In the genomic region with DNA sequence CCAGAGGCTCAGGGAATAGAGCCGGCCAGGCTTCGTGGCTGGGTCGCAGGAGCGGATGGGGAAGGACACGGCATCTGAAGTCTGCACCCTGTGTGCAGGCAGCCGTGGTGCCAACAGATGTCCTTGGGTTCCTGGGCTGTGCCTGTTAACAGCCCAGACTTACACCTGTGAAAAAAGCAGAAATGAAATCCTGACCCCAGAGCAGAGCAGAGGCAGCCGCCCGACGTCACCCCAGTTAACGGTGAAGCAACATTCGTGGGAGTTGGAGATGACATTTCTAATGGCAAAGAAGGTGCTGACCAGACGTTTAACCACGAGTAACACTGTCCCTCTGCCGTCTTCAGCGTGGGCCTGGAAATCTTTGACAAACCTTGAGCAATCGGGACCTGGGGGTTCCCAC, we compare ENCODE assay signal across 15 cellular contexts.
DNase-seq lines count a peak whose midpoint lies in the region; ATAC-seq and TF ChIP-seq lines count a peak whose summit lies in the region.
"Had no signal": no experiment of that assay in that cellular context is flagged by ENCODE, and none has a peak within 500 bp of the region (broad histone marks: within the 10 kb centered on the region; RNA-seq: fewer than 3 reads in every experiment).

No MANE protein-coding gene starts in this region.

- ATAC-seq in activated CD8-positive, alpha-beta T cell treated with anti-CD3 and anti-CD28 coated beads, Interleukin-2, amount 10 ng/mL, durations not matched to agents 7 days and 5 days = no peak
- no peak for ATAC-seq in activated CD8-positive, alpha-beta T cell treated with anti-CD3 and anti-CD28 coated beads for 36 hours
- no peak for ATAC-seq in GM21423 (IDR thresholded peaks at IDR 0.05; ENCODE audit: unreplicated experiment)

- no peak overlapping the region for H2BK120ac ChIP-seq in neuronal stem cell (ENCODE audit: low read depth, low read length)

- 79 to 80% methylated on average over 16 of the region's 16 CpGs for WGBS in esophagus, 2 donors
- no CpG with 5 or more reads among the region's 16 CpGs for WGBS in neuronal stem cell (ENCODE audit: extremely low coverage in 2 of 2, insufficient read length in 2 of 2, insufficient replicate concordance in 1 of 2), 2 donors

- peaks cover 10% of the 10 kb centered on the region for H3K9me3 Mint-ChIP-seq in activated CD8-positive, alpha-beta T cell treated with anti-CD3 and anti-CD28 coated beads, Interleukin-2, amount 10 ng/mL, durations not matched to agents 7 days and 5 days (ENCODE audit: insufficient read depth)
- H3K9me3 Mint-ChIP-seq in activated CD8-positive, alpha-beta T cell treated with anti-CD3 and anti-CD28 coated beads for 36 hours = no peaks in the 10 kb centered on the region
- H3K9me3 Mint-ChIP-seq: CD4-positive, alpha-beta T cell had no signal

- H3K4me1 ChIP-seq in esophagus (ENCODE audit: control insufficient read depth in 2 of 2, insufficient read depth in 2 of 2, low read length in 1 of 2) = peaks cover 2 to 4% of the 10 kb centered on the region in 2 donors
- H3K4me1 ChIP-seq in neuronal stem cell (ENCODE audit: control insufficient read depth in 2 of 2, insufficient read depth in 1 of 2, low read depth in 1 of 2, low read length in 2 of 2) = peaks cover 5 to 25% of the 10 kb centered on the region in 2 donors
- peaks cover 32 to 34% of the 10 kb centered on the region in 2 donors for H3K4me1 ChIP-seq in uterus
- H3K4me1 ChIP-seq: pancreas had no signal

- CTCF ChIA-PET in activated CD8-positive, alpha-beta T cell treated with anti-CD3 and anti-CD28 coated beads, Interleukin-2, amount 10 ng/mL, durations not matched to agents 7 days and 5 days (lab: Charles Lee) = no interaction called here
- CTCF ChIA-PET in activated CD8-positive, alpha-beta T cell treated with anti-CD3 and anti-CD28 coated beads for 36 hours (lab: Charles Lee) = no interaction called here

- H2BK15ac ChIP-seq in neuronal stem cell (ENCODE audit: low read length) = no peak overlapping the region

- no peaks in the 10 kb centered on the region for H3K27me3 ChIP-seq in esophagus (ENCODE audit: control insufficient read depth in 1 of 2, insufficient read depth in 2 of 2, low read length in 2 of 2)
- no peaks in the 10 kb centered on the region for H3K27me3 ChIP-seq in neuronal stem cell (ENCODE audit: control insufficient read depth in 3 of 3, insufficient read depth in 3 of 3, low read depth in 1 of 3, low read length in 3 of 3)
- H3K27me3 ChIP-seq in uterus = no peaks in the 10 kb centered on the region
- H3K27me3 ChIP-seq: pancreas had no signal

- H3K79me1 ChIP-seq in neuronal stem cell (ENCODE audit: low read depth, low read length) = peaks cover 4% of the 10 kb centered on the region

- no peak overlapping the region for H4K8ac ChIP-seq in neuronal stem cell (ENCODE audit: low read depth, low read length)

- no peak overlapping the region for H3K4me3 ChIP-seq in esophagus (ENCODE audit: low read depth in 1 of 2, low read length in 2 of 2)
- H3K4me3 ChIP-seq in neuronal stem cell (ENCODE audit: low read length in 2 of 2) = no peak overlapping the region
- H3K4me3 ChIP-seq in uterus = no peak overlapping the region
- H3K4me3 ChIP-seq: pancreas had no signal

- POLR2A ChIA-PET in activated CD8-positive, alpha-beta T cell treated with anti-CD3 and anti-CD28 coated beads, Interleukin-2, amount 10 ng/mL, durations not matched to agents 7 days and 5 days (lab: Charles Lee) = no interaction called here
- POLR2A ChIA-PET in activated CD8-positive, alpha-beta T cell treated with anti-CD3 and anti-CD28 coated beads for 36 hours (lab: Charles Lee) = no interaction called here

- H3K9me3 ChIP-seq in esophagus (ENCODE audit: control insufficient read depth in 2 of 2, insufficient read depth in 1 of 2, low read depth in 1 of 2, low read length in 1 of 2) (peaks cover 4 to 5% of the 10 kb centered on the region in 2 donors), neuronal stem cell (replicated peaks in 1 of 2; ENCODE audit: control insufficient read depth in 2 of 2, insufficient read depth in 1 of 2, low read depth in 1 of 2, low read length in 2 of 2) (no peaks in the 10 kb centered on the region), uterus (no peaks in the 10 kb centered on the region)
- H3K9me3 ChIP-seq: pancreas had no signal

- H2BK12ac ChIP-seq in neuronal stem cell (ENCODE audit: low read length) = no peak overlapping the region

- no peak overlapping the region for H3K4me2 ChIP-seq in neuronal stem cell (ENCODE audit: insufficient read depth, low read length, poor library complexity, severe bottlenecking)

- no peaks in the 10 kb centered on the region for H3K4me1 Mint-ChIP-seq in activated CD8-positive, alpha-beta T cell treated with anti-CD3 and anti-CD28 coated beads, Interleukin-2, amount 10 ng/mL, durations not matched to agents 7 days and 5 days (ENCODE audit: low read depth)
- H3K4me1 Mint-ChIP-seq in activated CD8-positive, alpha-beta T cell treated with anti-CD3 and anti-CD28 coated beads for 36 hours (ENCODE audit: low read depth) = no peaks in the 10 kb centered on the region

- no peak for TF ChIP-seq CTCF in activated CD8-positive, alpha-beta T cell treated with anti-CD3 and anti-CD28 coated beads for 36 hours (IDR thresholded peaks at IDR 0.05)
- TF ChIP-seq CTCF in uterus (IDR thresholded peaks at IDR 0.05) = no peak

- H2AK5ac ChIP-seq in neuronal stem cell (ENCODE audit: low read depth, low read length) = peak overlapping the region; percentile 71

- H3K36me3 Mint-ChIP-seq in activated CD8-positive, alpha-beta T cell treated with anti-CD3 and anti-CD28 coated beads, Interleukin-2, amount 10 ng/mL, durations not matched to agents 7 days and 5 days (ENCODE audit: low read depth) = no peaks in the 10 kb centered on the region
- H3K36me3 Mint-ChIP-seq in activated CD8-positive, alpha-beta T cell treated with anti-CD3 and anti-CD28 coated beads for 36 hours (ENCODE audit: low read depth) = no peaks in the 10 kb centered on the region

- no peak overlapping the region for H2AFZ ChIP-seq in neuronal stem cell (ENCODE audit: low read length)

- peak overlapping the region; percentile 28 for H3K18ac ChIP-seq in neuronal stem cell (ENCODE audit: low read length)

- intact Hi-C loops in activated CD8-positive, alpha-beta T cell treated with anti-CD3 and anti-CD28 coated beads for 36 hours (cut with micrococcal nuclease) = no loop called here
- intact Hi-C loops in uterus (cut with DNase I; ENCODE audit: low total_unique reads) = loop anchor here (10.0 kb wide), 1 partner anchor 114 kb away; no protein-coding TSS in a partner anchor

- peak; percentile 1 for DNase-seq in activated CD8-positive, alpha-beta T cell treated with anti-CD3 and anti-CD28 coated beads, Interleukin-2, amount 10 ng/mL, durations not matched to agents 7 days and 5 days
- DNase-seq in activated CD8-positive, alpha-beta T cell treated with anti-CD3 and anti-CD28 coated beads for 36 hours = no peak
- DNase-seq in neuronal stem cell (ENCODE audit: low spot score) (no peak), uterus (peak; percentile 73), kidney tubule cell (ENCODE audit: low spot score) (no peak), T-helper 1 cell (no peak)
- DNase-seq: activated CD4-positive, alpha-beta T cell treated with anti-CD3 and anti-CD28 coated beads, Interleukin-2, amount 50 U/mL, for 48 hours; activated gamma-delta T cell treated with Interleukin-2 at 50 U/mL for 16 hours; CD4-positive, alpha-beta T cell; EL; NCI-H2107; NCI-H774; pancreas had no signal

- peaks cover 5% of the 10 kb centered on the region for H3K27me3 Mint-ChIP-seq in activated CD8-positive, alpha-beta T cell treated with anti-CD3 and anti-CD28 coated beads, Interleukin-2, amount 10 ng/mL, durations not matched to agents 7 days and 5 days (ENCODE audit: low read depth)
- H3K27me3 Mint-ChIP-seq in activated CD8-positive, alpha-beta T cell treated with anti-CD3 and anti-CD28 coated beads for 36 hours = peaks cover 7% of the 10 kb centered on the region

- H3K14ac ChIP-seq in neuronal stem cell (ENCODE audit: low read length) = no peak overlapping the region

- peak overlapping the region; percentile 54 to 71 for H3K27ac ChIP-seq in esophagus (ENCODE audit: low read depth in 2 of 2, low read length in 1 of 2)
- no peak overlapping the region for H3K27ac ChIP-seq in neuronal stem cell (replicated peaks; ENCODE audit: low read length)
- peak overlapping the region; percentile 94 to 95 for H3K27ac ChIP-seq in uterus
- H3K27ac ChIP-seq: pancreas had no signal

- TF ChIP-seq POLR2A in uterus (IDR thresholded peaks at IDR 0.05) = no peak

- H2BK5ac ChIP-seq in neuronal stem cell (ENCODE audit: low read length) = no peak overlapping the region

- H3K23ac ChIP-seq in neuronal stem cell (ENCODE audit: low read depth, low read length, poor library complexity) = no peak overlapping the region

- H3K9ac ChIP-seq in neuronal stem cell (ENCODE audit: low read depth, low read length, poor library complexity) = no peak overlapping the region

- no peak overlapping the region for H3K27ac Mint-ChIP-seq in activated CD8-positive, alpha-beta T cell treated with anti-CD3 and anti-CD28 coated beads, Interleukin-2, amount 10 ng/mL, durations not matched to agents 7 days and 5 days
- H3K27ac Mint-ChIP-seq in activated CD8-positive, alpha-beta T cell treated with anti-CD3 and anti-CD28 coated beads for 36 hours = no peak overlapping the region
- H3K27ac Mint-ChIP-seq: CD4-positive, alpha-beta T cell had no signal

- H3K36me3 ChIP-seq in esophagus (ENCODE audit: control insufficient read depth in 2 of 2, insufficient read depth in 2 of 2, low read length in 1 of 2) (no peaks in the 10 kb centered on the region), neuronal stem cell (replicated peaks in 1 of 2; ENCODE audit: control insufficient read depth in 2 of 2, insufficient read depth in 2 of 2, low read length in 2 of 2) (no peaks in the 10 kb centered on the region), uterus (no peaks in the 10 kb centered on the region)
- H3K36me3 ChIP-seq: pancreas had no signal

- H3K4me3 Mint-ChIP-seq in activated CD8-positive, alpha-beta T cell treated with anti-CD3 and anti-CD28 coated beads, Interleukin-2, amount 10 ng/mL, durations not matched to agents 7 days and 5 days = no peak overlapping the region
- no peak overlapping the region for H3K4me3 Mint-ChIP-seq in activated CD8-positive, alpha-beta T cell treated with anti-CD3 and anti-CD28 coated beads for 36 hours
- H3K4me3 Mint-ChIP-seq: CD4-positive, alpha-beta T cell had no signal

- no peak overlapping the region for H3K4ac ChIP-seq in neuronal stem cell (ENCODE audit: low read length)

- no peak overlapping the region for H4K91ac ChIP-seq in neuronal stem cell (ENCODE audit: low read depth, low read length, poor library complexity)

Comparison
In these comparisons a context has a peak if more than half of its experiments do, and no peak if none do; other contexts are left out.
1. DNase-seq: peak in activated CD8-positive, alpha-beta T cell treated with anti-CD3 and anti-CD28 coated beads, Interleukin-2, amount 10 ng/mL, durations not matched to agents 7 days and 5 days (single experiment) and uterus (2 of 2); none in activated CD8-positive, alpha-beta T cell treated with anti-CD3 and anti-CD28 coated beads for 36 hours (single experiment), neuronal stem cell (single experiment), kidney tubule cell (single experiment) and T-helper 1 cell (0 of 5).